In the genomic region with DNA sequence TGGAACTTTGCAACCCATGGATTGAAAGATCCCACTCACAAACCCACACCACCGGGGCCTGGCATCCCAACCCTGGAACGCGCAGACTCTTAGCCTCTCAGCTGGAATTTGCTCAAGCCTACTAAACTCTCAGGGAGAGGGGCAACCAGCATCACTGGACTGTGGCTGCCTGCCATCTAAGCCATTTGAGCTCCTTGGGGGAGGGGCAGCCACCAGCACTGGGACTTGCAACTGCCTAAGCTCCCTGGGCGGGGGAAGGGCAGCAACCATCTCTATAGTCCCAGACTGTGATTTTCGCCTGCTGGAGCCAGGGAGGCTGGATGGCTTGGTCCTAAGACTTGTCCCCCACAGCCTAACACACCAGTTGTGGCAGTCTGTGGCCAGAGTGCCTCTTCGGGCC, we compare ENCODE assay signal across 32 cellular contexts.
"Had no signal": no experiment of that assay in that cellular context is flagged by ENCODE, and none has a peak within 500 bp of the region (broad histone marks: within the 10 kb centered on the region; RNA-seq: fewer than 3 reads in every experiment).

No MANE protein-coding gene starts in this region.

- DNase-seq: activated CD4-positive, alpha-beta memory T cell treated with anti-CD3 and anti-CD28 coated beads for 36 hours; activated CD4-positive, alpha-beta T cell treated with anti-CD3 and anti-CD28 coated beads for 48 hours; activated CD8-positive, alpha-beta memory T cell treated with anti-CD3 and anti-CD28 coated beads, Interleukin-2, amount 50 U/mL, for 4 hours; activated effector memory CD4-positive, alpha-beta T cell treated with anti-CD3 and anti-CD28 coated beads, Interleukin-2, amount 50 U/mL, for 16 hours; activated naive CD4-positive, alpha-beta T cell treated with anti-CD3 and anti-CD28 coated beads for 36 hours; activated naive CD8-positive, alpha-beta T cell treated with anti-CD3 and anti-CD28 coated beads for 36 hours; activated T-cell treated with anti-CD3 and anti-CD28 coated beads, Interleukin-2, amount 50 U/mL, for 1 hour; adrenal gland; aorta; body of pancreas; cerebellar nuclear complex; colonic mucosa; effector memory CD4-positive, alpha-beta T cell; erythroblast; gastrocnemius medialis; head of caudate nucleus; hippocampal formation; kidney glomerular epithelial cell; left lung; lower lobe of right lung; mesenchymal stem cell; stimulated activated CD4-positive, alpha-beta T cell treated with anti-CD3 and anti-CD28 coated beads, Interleukin-15, amount 100 ng/mL, for 24 hours; stimulated activated CD4-positive, alpha-beta T cell treated with anti-CD3 and anti-CD28 coated beads, Interleukin-2, amount 100 ng/mL, for 24 hours; stimulated activated naive B cell treated with anti-CD40 and anti-IgM and Interleukin-4, amounts not matched to agents 10 μg/mL and 1 μg/mL and 100 μg/mL, for 72 hours; stomach had no signal

- H3K27ac Mint-ChIP-seq: activated CD4-positive, alpha-beta memory T cell treated with anti-CD3 and anti-CD28 coated beads for 36 hours; activated naive CD4-positive, alpha-beta T cell treated with anti-CD3 and anti-CD28 coated beads for 36 hours; activated naive CD8-positive, alpha-beta T cell treated with anti-CD3 and anti-CD28 coated beads for 36 hours; activated T-helper 1 cell treated with anti-CD3 and anti-CD28 coated beads, Interleukin-12 subunit alpha, Interleukin-12 subunit beta, Interleukin-2, Interleukin-4 antibody, amounts not matched to agents 30 ng/mL and 10 ng/mL and 1 ng/mL, durations not matched to agents 14 hours and 24 hours and 36 hours; natural killer cell treated with Interleukin-12 subunit alpha and Interleukin-12 subunit beta and Interleukin-15 and Interleukin-18, amount 100 ng/mL, for 72 hours; stimulated activated naive B cell treated with anti-CD40 and anti-IgM and Interleukin-4, amounts not matched to agents 10 μg/mL and 1 μg/mL and 100 μg/mL, for 72 hours had no signal

- H3K4me3 ChIP-seq: adrenal gland, body of pancreas, cardiac muscle cell, colonic mucosa, gastrocnemius medialis, left lung, lower lobe of right lung, pancreas, prostate gland, stomach, tibial nerve had no signal

- H3K4me1 ChIP-seq: adrenal gland, body of pancreas, colonic mucosa, gastrocnemius medialis, left lung, lower lobe of right lung, pancreas, prostate gland, stomach, tibial nerve had no signal

- ATAC-seq: activated CD4-positive, CD25-positive, alpha-beta regulatory T cell treated with anti-CD3 and anti-CD28 coated beads, Interleukin-2, amount 50 U/mL, for 24 hours; body of pancreas; gastrocnemius medialis; left lung; lower lobe of right lung; natural killer cell treated with Interleukin-12 subunit alpha and Interleukin-12 subunit beta and Interleukin-15 and Interleukin-18, amount 100 ng/mL, for 72 hours; pancreas; stimulated activated naive B cell treated with anti-CD40 and anti-IgM and Interleukin-4, amounts not matched to agents 10 μg/mL and 1 μg/mL and 100 μg/mL, for 72 hours had no signal

- H3K9me3 ChIP-seq: adrenal gland, body of pancreas, colonic mucosa, gastrocnemius medialis, lower lobe of right lung, pancreas, prostate gland had no signal

- FAIRE-seq: pancreas had no signal

- H3K4me3 Mint-ChIP-seq: activated CD4-positive, alpha-beta memory T cell treated with anti-CD3 and anti-CD28 coated beads for 36 hours; activated naive CD4-positive, alpha-beta T cell treated with anti-CD3 and anti-CD28 coated beads for 36 hours; activated naive CD8-positive, alpha-beta T cell treated with anti-CD3 and anti-CD28 coated beads for 36 hours; activated T-helper 1 cell treated with anti-CD3 and anti-CD28 coated beads, Interleukin-12 subunit alpha, Interleukin-12 subunit beta, Interleukin-2, Interleukin-4 antibody, amounts not matched to agents 30 ng/mL and 10 ng/mL and 1 ng/mL, durations not matched to agents 14 hours and 24 hours and 36 hours; natural killer cell treated with Interleukin-12 subunit alpha and Interleukin-12 subunit beta and Interleukin-15 and Interleukin-18, amount 100 ng/mL, for 72 hours; stimulated activated naive B cell treated with anti-CD40 and anti-IgM and Interleukin-4, amounts not matched to agents 10 μg/mL and 1 μg/mL and 100 μg/mL, for 72 hours had no signal

- H3K27ac ChIP-seq: adrenal gland, body of pancreas, cardiac muscle cell, colonic mucosa, gastrocnemius medialis, left lung, lower lobe of right lung, pancreas, prostate gland, stomach, tibial nerve had no signal

- H3K4me1 Mint-ChIP-seq: activated naive CD8-positive, alpha-beta T cell treated with anti-CD3 and anti-CD28 coated beads for 36 hours; stimulated activated naive B cell treated with anti-CD40 and anti-IgM and Interleukin-4, amounts not matched to agents 10 μg/mL and 1 μg/mL and 100 μg/mL, for 72 hours had no signal

- H3K36me3 ChIP-seq: adrenal gland, cardiac muscle cell, colonic mucosa, gastrocnemius medialis, left lung, lower lobe of right lung, pancreas, prostate gland, stomach, tibial nerve had no signal

- H3K27me3 Mint-ChIP-seq: activated CD4-positive, alpha-beta memory T cell treated with anti-CD3 and anti-CD28 coated beads for 36 hours had no signal

- H3K27me3 ChIP-seq: adrenal gland, body of pancreas, cardiac muscle cell, colonic mucosa, gastrocnemius medialis, left lung, pancreas, stomach, tibial nerve had no signal
